ENCODE assay signal across 1 cellular context in the genomic region with DNA sequence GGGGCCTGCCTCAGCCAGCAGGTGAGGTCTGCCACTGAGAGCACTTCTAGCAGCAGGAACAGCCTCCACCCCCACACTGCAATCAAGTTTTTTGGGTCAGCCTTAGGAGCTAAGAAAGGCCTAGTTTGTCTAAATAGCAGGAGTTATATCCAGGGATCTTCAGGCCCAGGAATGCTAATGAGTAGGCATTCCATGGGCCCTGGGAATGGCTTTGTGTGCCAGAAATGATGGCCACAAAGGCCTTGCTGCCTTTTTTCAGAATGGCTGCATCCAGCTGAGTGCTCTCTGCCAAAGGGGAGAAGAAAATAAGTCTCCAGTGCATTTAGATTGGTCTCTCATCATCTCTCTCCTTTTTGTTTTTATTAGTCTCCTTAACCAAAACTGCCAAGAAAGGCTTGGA.
TF ChIP-seq lines count a peak whose summit lies in the region.

No MANE protein-coding gene starts in this region.

TF ChIP-seq in GM23338, 12 proteins besides CTCF, POLR2A, EP300 and RAD21 (continued from another document):
- TF ChIP-seq, protein P1, sequence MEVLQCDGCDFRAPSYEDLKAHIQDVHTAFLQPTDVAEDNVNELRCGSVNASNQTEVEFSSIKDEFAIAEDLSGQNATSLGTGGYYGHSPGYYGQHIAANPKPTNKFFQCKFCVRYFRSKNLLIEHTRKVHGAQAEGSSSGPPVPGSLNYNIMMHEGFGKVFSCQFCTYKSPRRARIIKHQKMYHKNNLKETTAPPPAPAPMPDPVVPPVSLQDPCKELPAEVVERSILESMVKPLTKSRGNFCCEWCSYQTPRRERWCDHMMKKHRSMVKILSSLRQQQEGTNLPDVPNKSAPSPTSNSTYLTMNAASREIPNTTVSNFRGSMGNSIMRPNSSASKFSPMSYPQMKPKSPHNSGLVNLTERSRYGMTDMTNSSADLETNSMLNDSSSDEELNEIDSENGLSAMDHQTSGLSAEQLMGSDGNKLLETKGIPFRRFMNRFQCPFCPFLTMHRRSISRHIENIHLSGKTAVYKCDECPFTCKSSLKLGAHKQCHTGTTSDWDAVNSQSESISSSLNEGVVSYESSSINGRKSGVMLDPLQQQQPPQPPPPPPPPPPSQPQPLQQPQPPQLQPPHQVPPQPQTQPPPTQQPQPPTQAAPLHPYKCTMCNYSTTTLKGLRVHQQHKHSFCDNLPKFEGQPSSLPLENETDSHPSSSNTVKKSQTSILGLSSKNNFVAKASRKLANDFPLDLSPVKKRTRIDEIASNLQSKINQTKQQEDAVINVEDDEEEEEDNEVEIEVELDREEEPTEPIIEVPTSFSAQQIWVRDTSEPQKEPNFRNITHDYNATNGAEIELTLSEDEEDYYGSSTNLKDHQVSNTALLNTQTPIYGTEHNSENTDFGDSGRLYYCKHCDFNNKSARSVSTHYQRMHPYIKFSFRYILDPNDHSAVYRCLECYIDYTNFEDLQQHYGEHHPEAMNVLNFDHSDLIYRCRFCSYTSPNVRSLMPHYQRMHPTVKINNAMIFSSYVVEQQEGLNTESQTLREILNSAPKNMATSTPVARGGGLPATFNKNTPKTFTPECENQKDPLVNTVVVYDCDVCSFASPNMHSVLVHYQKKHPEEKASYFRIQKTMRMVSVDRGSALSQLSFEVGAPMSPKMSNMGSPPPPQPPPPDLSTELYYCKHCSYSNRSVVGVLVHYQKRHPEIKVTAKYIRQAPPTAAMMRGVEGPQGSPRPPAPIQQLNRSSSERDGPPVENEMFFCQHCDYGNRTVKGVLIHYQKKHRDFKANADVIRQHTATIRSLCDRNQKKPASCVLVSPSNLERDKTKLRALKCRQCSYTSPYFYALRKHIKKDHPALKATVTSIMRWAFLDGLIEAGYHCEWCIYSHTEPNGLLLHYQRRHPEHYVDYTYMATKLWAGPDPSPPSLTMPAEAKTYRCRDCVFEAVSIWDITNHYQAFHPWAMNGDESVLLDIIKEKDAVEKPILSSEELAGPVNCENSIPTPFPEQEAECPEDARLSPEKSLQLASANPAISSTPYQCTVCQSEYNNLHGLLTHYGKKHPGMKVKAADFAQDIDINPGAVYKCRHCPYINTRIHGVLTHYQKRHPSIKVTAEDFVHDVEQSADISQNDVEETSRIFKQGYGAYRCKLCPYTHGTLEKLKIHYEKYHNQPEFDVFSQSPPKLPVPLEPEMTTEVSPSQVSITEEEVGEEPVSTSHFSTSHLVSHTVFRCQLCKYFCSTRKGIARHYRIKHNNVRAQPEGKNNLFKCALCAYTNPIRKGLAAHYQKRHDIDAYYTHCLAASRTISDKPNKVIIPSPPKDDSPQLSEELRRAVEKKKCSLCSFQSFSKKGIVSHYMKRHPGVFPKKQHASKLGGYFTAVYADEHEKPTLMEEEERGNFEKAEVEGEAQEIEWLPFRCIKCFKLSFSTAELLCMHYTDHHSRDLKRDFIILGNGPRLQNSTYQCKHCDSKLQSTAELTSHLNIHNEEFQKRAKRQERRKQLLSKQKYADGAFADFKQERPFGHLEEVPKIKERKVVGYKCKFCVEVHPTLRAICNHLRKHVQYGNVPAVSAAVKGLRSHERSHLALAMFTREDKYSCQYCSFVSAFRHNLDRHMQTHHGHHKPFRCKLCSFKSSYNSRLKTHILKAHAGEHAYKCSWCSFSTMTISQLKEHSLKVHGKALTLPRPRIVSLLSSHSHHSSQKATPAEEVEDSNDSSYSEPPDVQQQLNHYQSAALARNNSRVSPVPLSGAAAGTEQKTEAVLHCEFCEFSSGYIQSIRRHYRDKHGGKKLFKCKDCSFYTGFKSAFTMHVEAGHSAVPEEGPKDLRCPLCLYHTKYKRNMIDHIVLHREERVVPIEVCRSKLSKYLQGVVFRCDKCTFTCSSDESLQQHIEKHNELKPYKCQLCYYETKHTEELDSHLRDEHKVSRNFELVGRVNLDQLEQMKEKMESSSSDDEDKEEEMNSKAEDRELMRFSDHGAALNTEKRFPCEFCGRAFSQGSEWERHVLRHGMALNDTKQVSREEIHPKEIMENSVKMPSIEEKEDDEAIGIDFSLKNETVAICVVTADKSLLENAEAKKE (CRISPR knock-in tag; IDR thresholded peaks at IDR 0.05): no peak
- TF ChIP-seq CREB1 (CRISPR knock-in tag; IDR thresholded peaks at IDR 0.05; ENCODE audit: low read depth): no peak
- TF ChIP-seq, protein P2, sequence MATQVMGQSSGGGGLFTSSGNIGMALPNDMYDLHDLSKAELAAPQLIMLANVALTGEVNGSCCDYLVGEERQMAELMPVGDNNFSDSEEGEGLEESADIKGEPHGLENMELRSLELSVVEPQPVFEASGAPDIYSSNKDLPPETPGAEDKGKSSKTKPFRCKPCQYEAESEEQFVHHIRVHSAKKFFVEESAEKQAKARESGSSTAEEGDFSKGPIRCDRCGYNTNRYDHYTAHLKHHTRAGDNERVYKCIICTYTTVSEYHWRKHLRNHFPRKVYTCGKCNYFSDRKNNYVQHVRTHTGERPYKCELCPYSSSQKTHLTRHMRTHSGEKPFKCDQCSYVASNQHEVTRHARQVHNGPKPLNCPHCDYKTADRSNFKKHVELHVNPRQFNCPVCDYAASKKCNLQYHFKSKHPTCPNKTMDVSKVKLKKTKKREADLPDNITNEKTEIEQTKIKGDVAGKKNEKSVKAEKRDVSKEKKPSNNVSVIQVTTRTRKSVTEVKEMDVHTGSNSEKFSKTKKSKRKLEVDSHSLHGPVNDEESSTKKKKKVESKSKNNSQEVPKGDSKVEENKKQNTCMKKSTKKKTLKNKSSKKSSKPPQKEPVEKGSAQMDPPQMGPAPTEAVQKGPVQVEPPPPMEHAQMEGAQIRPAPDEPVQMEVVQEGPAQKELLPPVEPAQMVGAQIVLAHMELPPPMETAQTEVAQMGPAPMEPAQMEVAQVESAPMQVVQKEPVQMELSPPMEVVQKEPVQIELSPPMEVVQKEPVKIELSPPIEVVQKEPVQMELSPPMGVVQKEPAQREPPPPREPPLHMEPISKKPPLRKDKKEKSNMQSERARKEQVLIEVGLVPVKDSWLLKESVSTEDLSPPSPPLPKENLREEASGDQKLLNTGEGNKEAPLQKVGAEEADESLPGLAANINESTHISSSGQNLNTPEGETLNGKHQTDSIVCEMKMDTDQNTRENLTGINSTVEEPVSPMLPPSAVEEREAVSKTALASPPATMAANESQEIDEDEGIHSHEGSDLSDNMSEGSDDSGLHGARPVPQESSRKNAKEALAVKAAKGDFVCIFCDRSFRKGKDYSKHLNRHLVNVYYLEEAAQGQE (IDR thresholded peaks at IDR 0.05; ENCODE audit: unreplicated experiment): no peak
- no peak for TF ChIP-seq NANOG (IDR thresholded peaks at IDR 0.05; ENCODE audit: borderline replicate concordance)
- no peak for TF ChIP-seq POLR2AphosphoS5 (IDR thresholded peaks at IDR 0.05; ENCODE audit: low read depth)
- TF ChIP-seq EZH2 (IDR thresholded peaks at IDR 0.05; ENCODE audit: low read depth, unreplicated experiment): no peak
- TF ChIP-seq JUNB (IDR thresholded peaks at IDR 0.05; ENCODE audit: unreplicated experiment): no peak
- TF ChIP-seq ZNF331 (CRISPR knock-in tag; IDR thresholded peaks at IDR 0.05; ENCODE audit: low read depth): no peak
- TF ChIP-seq EZH2phosphoT487 (IDR thresholded peaks at IDR 0.05; ENCODE audit: unreplicated experiment): no peak
- TF ChIP-seq ZNF114 (CRISPR knock-in tag; IDR thresholded peaks at IDR 0.05): no peak
